In genomic region chr5:65927497-65928340, GRCh38 we compare ENCODE assay signal across 8 cellular contexts. TPM values are rescaled to one million over a fixed set of nuclear protein-coding genes. Genes with fewer than 3 reads are reported as not detected.
DNase-seq lines count a peak whose midpoint lies in the region; ATAC-seq, FAIRE-seq and TF ChIP-seq lines count a peak whose summit lies in the region.

No MANE protein-coding gene starts in this region.

- POLR2A ChIA-PET in H1 (lab: Charles Lee; ENCODE audit: partially characterized antibody): interaction anchor here (0.6 to 1.0 kb wide), 2 partner anchors 42 to 216 kb away, joined by 3 read pairs; partner anchors contain the start of gene SREK1

- H3K23me2 ChIP-seq in H1 (ENCODE audit: low read depth, low read length): peaks cover 5% of the 10 kb centered on the region; the same call in 1 of the 2 replicates

- no peak for TF ChIP-seq POLR2A in H1 (IDR thresholded peaks at IDR 0.05; ENCODE audit: control extremely low read depth in 1 of 2, low read depth in 2 of 2, low read length in 2 of 2)
- TF ChIP-seq POLR2A in vagina (IDR thresholded peaks at IDR 0.05): no peak

- no peak for TF ChIP-seq RAD21 in H1 (IDR thresholded peaks at IDR 0.05 in 1 of 2, conservative IDR thresholded peaks at IDR 0.05 in 1 of 2; ENCODE audit: low read depth in 2 of 2, low read length in 2 of 2)

- no peak overlapping the region for H2BK15ac ChIP-seq in H1 (ENCODE audit: low read length)

- no peak for TF ChIP-seq CTCF in H1 (IDR thresholded peaks at IDR 0.05; ENCODE audit: control extremely low read depth in 1 of 3, insufficient read depth in 1 of 3, low read depth in 1 of 3, low read length in 3 of 3)
- TF ChIP-seq CTCF in vagina (IDR thresholded peaks at IDR 0.05): no peak

- peak overlapping the region; percentile 87 for H3K27ac Mint-ChIP-seq in T-helper 1 cell treated with Interleukin-12 subunit alpha and Interleukin-12 subunit beta and Interleukin-4 antibody, amounts not matched to agents 30 μg/mL and 1 μg/mL, for 36 hours

- H3K27ac ChIP-seq in H1 (ENCODE audit: low read depth, low read length) (no peak overlapping the region; the same call in 1 of the 2 replicates), vagina (peak overlapping the region; percentile 95)

- H3K4me1 Mint-ChIP-seq in T-helper 1 cell treated with Interleukin-12 subunit alpha and Interleukin-12 subunit beta and Interleukin-4 antibody, amounts not matched to agents 30 μg/mL and 1 μg/mL, for 36 hours (ENCODE audit: low read depth): peaks cover 34% of the 10 kb centered on the region

- TF ChIP-seq EP300 in H1 (IDR thresholded peaks at IDR 0.05; ENCODE audit: borderline replicate concordance in 1 of 2, low read depth in 2 of 2, low read length in 2 of 2): no peak

- H3K4ac ChIP-seq in H1 (replicated peaks; ENCODE audit: insufficient read length, low read depth, low read length): no peak overlapping the region

- no peak overlapping the region; the same call in 1 of the 2 replicates for H2AK5ac ChIP-seq in H1 (ENCODE audit: low read depth, low read length)

- peak overlapping the region; percentile 96 for H3K4me3 Mint-ChIP-seq in T-helper 1 cell treated with Interleukin-12 subunit alpha and Interleukin-12 subunit beta and Interleukin-4 antibody, amounts not matched to agents 30 μg/mL and 1 μg/mL, for 36 hours

- DNase-seq in activated CD8-positive, alpha-beta memory T cell treated with anti-CD3 and anti-CD28 coated beads, Interleukin-2, amount 50 U/mL, for 1 hour (ENCODE audit: extremely low read depth): peak; percentile 8
- no peak for DNase-seq in activated CD8-positive, alpha-beta memory T cell treated with anti-CD3 and anti-CD28 coated beads for 24 hours
- DNase-seq in H1 (ENCODE audit: low read depth in 1 of 2, low spot score in 2 of 2): no peak
- no peak for DNase-seq in vagina (ENCODE audit: extremely low spot score in 2 of 2)
- no peak for DNase-seq in NCI-H1417 treated with DMSO at 0.1 percent for 48 hours (lab: John Stamatoyannopoulos, UW)

- H3K14ac ChIP-seq in H1 (ENCODE audit: insufficient read length): no peak overlapping the region

- WGBS in H1 (ENCODE audit: extremely low coverage in 1 of 2, insufficient coverage in 1 of 2, insufficient read length in 1 of 2, insufficient replicate concordance in 2 of 2, low coverage in 1 of 2, low lambda C conversion rate in 2 of 2, missing lambda C conversion rate in 1 of 2), 2 experiments: 4% methylated on average over 13 of the region's 13 CpGs; no CpG with 5 or more reads in 1 of the 2 experiments

- H3K23ac ChIP-seq in H1 (ENCODE audit: insufficient read length): no peak overlapping the region

- no peak overlapping the region for H2BK20ac ChIP-seq in H1 (ENCODE audit: low read length)

- H3K36me3 ChIP-seq in H1 (ENCODE audit: control insufficient read depth in 2 of 4, insufficient read depth in 4 of 4, low read length in 3 of 4): no peaks in the 10 kb centered on the region
- H3K36me3 ChIP-seq in mucosa of stomach (ENCODE audit: control insufficient read depth, insufficient read depth, low read length): no peaks in the 10 kb centered on the region
- no peaks in the 10 kb centered on the region for H3K36me3 ChIP-seq in vagina

- peak overlapping the region; percentile 83 to 86 for H3K4me2 ChIP-seq in H1 (ENCODE audit: insufficient read depth in 1 of 2, low read depth in 2 of 2, low read length in 2 of 2)

- H3K9me3 Mint-ChIP-seq in T-helper 1 cell treated with Interleukin-12 subunit alpha and Interleukin-12 subunit beta and Interleukin-4 antibody, amounts not matched to agents 30 μg/mL and 1 μg/mL, for 36 hours: no peaks in the 10 kb centered on the region

- H3K36me3 Mint-ChIP-seq in T-helper 1 cell treated with Interleukin-12 subunit alpha and Interleukin-12 subunit beta and Interleukin-4 antibody, amounts not matched to agents 30 μg/mL and 1 μg/mL, for 36 hours (ENCODE audit: low read depth): peaks cover 9% of the 10 kb centered on the region

- H4K5ac ChIP-seq in H1 (ENCODE audit: insufficient read length, low read depth, low read length): peak overlapping the region; percentile 23

- CTCF ChIA-PET in H1 (lab: Charles Lee; ENCODE audit: partially characterized antibody): no interaction called here

- H4K8ac ChIP-seq in H1 (ENCODE audit: extremely low read depth, insufficient read depth, low read length): no peak overlapping the region

- peak; percentile 24 for FAIRE-seq in H1 (lab: Jason Lieb, UNC)

- H3K27me3 ChIP-seq in H1 (replicated peaks in 1 of 4; ENCODE audit: control insufficient read depth in 3 of 4, extremely low read depth in 1 of 4, insufficient read depth in 3 of 4, low read length in 3 of 4): peaks cover 0 to 6% (median 1%) of the 10 kb centered on the region in 4 experiments; a peak in 4 of 7 replicates
- no peaks in the 10 kb centered on the region for H3K27me3 ChIP-seq in mucosa of stomach (ENCODE audit: control insufficient read depth, insufficient read depth, low read length)
- H3K27me3 ChIP-seq in vagina: no peaks in the 10 kb centered on the region

- ATAC-seq in HG03342 (IDR thresholded peaks at IDR 0.05; ENCODE audit: unreplicated experiment): peak; percentile 28

- no peak overlapping the region for H2AFZ ChIP-seq in H1 (ENCODE audit: low read length)

- H3K4me3 ChIP-seq in H1 (ENCODE audit: extremely low read depth in 1 of 4, insufficient read depth in 2 of 4, low read depth in 3 of 4, low read length in 4 of 4) (peak overlapping the region; percentile 80 to 97 (median 96)), mucosa of stomach (ENCODE audit: low read length) (peak overlapping the region; percentile 89), vagina (peak overlapping the region; percentile 67 to 88)

- H2BK12ac ChIP-seq in H1 (ENCODE audit: low read depth, low read length): no peak overlapping the region

- peaks cover 0 to 3% of the 10 kb centered on the region in 2 experiments for H4K20me1 ChIP-seq in H1 (replicated peaks in 1 of 2; ENCODE audit: control insufficient read depth in 1 of 2, insufficient read depth in 2 of 2, low read length in 2 of 2)

- H2BK5ac ChIP-seq in H1 (ENCODE audit: low read depth, low read length): no peak overlapping the region

- H3K56ac ChIP-seq in H1 (replicated peaks; ENCODE audit: insufficient read length, low read depth, low read length): no peak overlapping the region

- H3K27me3 Mint-ChIP-seq in T-helper 1 cell treated with Interleukin-12 subunit alpha and Interleukin-12 subunit beta and Interleukin-4 antibody, amounts not matched to agents 30 μg/mL and 1 μg/mL, for 36 hours (ENCODE audit: low read depth): peaks cover 21% of the 10 kb centered on the region

- intact Hi-C loops in vagina (cut with DNase I): loop anchor here (2.0 kb wide), 1 partner anchor 217 kb away; the partner anchor contains the start of gene SREK1

- H3K79me1 ChIP-seq in H1 (ENCODE audit: low read depth, low read length): peaks cover 2% of the 10 kb centered on the region; the same call in 1 of the 2 replicates

- H3K4me1 ChIP-seq in H1 (replicated peaks in 1 of 4; ENCODE audit: control insufficient read depth in 3 of 4, insufficient read depth in 4 of 4, low read length in 3 of 4) (0 out of 7 replicates have a peak, but pooled peaks cover 0 to 2% (median 0%) of the 10 kb centered on the region in 4 experiments), mucosa of stomach (ENCODE audit: control insufficient read depth, insufficient read depth, low read length) (peaks cover 6% of the 10 kb centered on the region), vagina (peaks cover 32% of the 10 kb centered on the region)

- H3K9me3 ChIP-seq in H1 (ENCODE audit: insufficient read depth in 2 of 2, low read depth in 1 of 2, low read length in 1 of 2): no peaks in the 10 kb centered on the region
- no peaks in the 10 kb centered on the region for H3K9me3 ChIP-seq in mucosa of stomach (ENCODE audit: control insufficient read depth, low read length)
- H3K9me3 ChIP-seq in vagina: no peaks in the 10 kb centered on the region

- H4K91ac ChIP-seq in H1 (replicated peaks; ENCODE audit: insufficient read length, low read length): no peak overlapping the region

- H2BK120ac ChIP-seq in H1 (replicated peaks; ENCODE audit: low read depth, low read length): peak overlapping the region; percentile 77

- no peak overlapping the region for H3K18ac ChIP-seq in H1 (ENCODE audit: extremely low read depth, low read length)

- H3K9ac ChIP-seq in H1 (replicated peaks in 1 of 4; ENCODE audit: extremely low read depth in 1 of 4, low read depth in 3 of 4, low read length in 3 of 4): peak overlapping the region in 2 of 4 experiments; percentile 95 to 96; a peak in 5 of 7 replicates
- peak overlapping the region; percentile 98 for H3K9ac ChIP-seq in mucosa of stomach (ENCODE audit: low read length)

- H3K79me2 ChIP-seq in H1 (ENCODE audit: control insufficient read depth in 1 of 2, insufficient read depth in 2 of 2, low read length in 2 of 2): peaks cover 17 to 65% of the 10 kb centered on the region in 2 experiments; a peak in 3 of 4 replicates

TF ChIP-seq in H1, 55 proteins besides CTCF, POLR2A, EP300 and RAD21:
- no peak for TF ChIP-seq EGR1 (IDR thresholded peaks at IDR 0.05; ENCODE audit: borderline replicate concordance, low read depth, low read length)
- TF ChIP-seq TEAD4 (IDR thresholded peaks at IDR 0.05; ENCODE audit: low read depth, low read length): 0 out of 2 replicates have a peak, but pooled peaks have one; percentile 40
- no peak for TF ChIP-seq PHF8 (conservative IDR thresholded peaks at IDR 0.05; ENCODE audit: low read depth, low read length)
- peak; percentile 52 for TF ChIP-seq SAP30 (IDR thresholded peaks at IDR 0.05; ENCODE audit: insufficient read depth, insufficient replicate concordance, low read length)
- TF ChIP-seq, protein P1, sequence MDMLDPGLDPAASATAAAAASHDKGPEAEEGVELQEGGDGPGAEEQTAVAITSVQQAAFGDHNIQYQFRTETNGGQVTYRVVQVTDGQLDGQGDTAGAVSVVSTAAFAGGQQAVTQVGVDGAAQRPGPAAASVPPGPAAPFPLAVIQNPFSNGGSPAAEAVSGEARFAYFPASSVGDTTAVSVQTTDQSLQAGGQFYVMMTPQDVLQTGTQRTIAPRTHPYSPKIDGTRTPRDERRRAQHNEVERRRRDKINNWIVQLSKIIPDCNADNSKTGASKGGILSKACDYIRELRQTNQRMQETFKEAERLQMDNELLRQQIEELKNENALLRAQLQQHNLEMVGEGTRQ (IDR thresholded peaks at IDR 0.05; ENCODE audit: low read length): no peak

RNA-seq across cellular contexts. Expression of gene ERBIN, which starts 1.3 kb away (rescaled TPM):
- total RNA-seq in H1 (2021; fragmentation: NEBNext Ultra II Directional; extraction: Animal tissue kit (Norgen Biotek cat#: 25700)): 28.5 and 33.2 TPM in 2 replicates
- 3.3 and 7.7 TPM in 2 replicates for polyA plus RNA-seq in H1 (2011; rRNA removed)
- 8.6 TPM for polyA plus RNA-seq in H1 (2011; cell fraction: cytosol; rRNA removed)
- 11.3 TPM for polyA plus RNA-seq in H1 (2011; cell fraction: nucleus; rRNA removed)
- 8.0 to 15.1 TPM (median 10.2 TPM) in 4 replicates for polyA plus RNA-seq in H1 (2012, experiment 1 of 2)
- 1.3 TPM for polyA plus RNA-seq in H1 (2012, experiment 2 of 2)
- 19.5 TPM for polyA plus RNA-seq in H1 (2013, experiment 1 of 2)
- polyA plus RNA-seq in H1 (2013, experiment 2 of 2): 22.3 TPM
- 20.1 and 33.7 TPM in 2 replicates for polyA minus RNA-seq in H1 (2011; rRNA and poly(A)+ RNA removed)
- polyA minus RNA-seq in H1 (2011; cell fraction: cytosol; rRNA and poly(A)+ RNA removed): 17.0 TPM
- 127 TPM for polyA minus RNA-seq in H1 (2011; cell fraction: nucleus; rRNA and poly(A)+ RNA removed)
- total RNA-seq in vagina: 52.3 TPM
